Comparison of ENCODE assay signal across 24 cellular contexts in genomic region chr4:46715468-46715867, GRCh38.
"Had no signal": no experiment of that assay in that cellular context is flagged by ENCODE, and none has a peak within 500 bp of the region (broad histone marks: within the 10 kb centered on the region; RNA-seq: fewer than 3 reads in every experiment).

No MANE protein-coding gene starts in this region.

- H3K36me3 ChIP-seq: gastrocnemius medialis, left lung, prostate gland, sigmoid colon, stomach, thyroid gland, vagina had no signal

- H3K4me3 ChIP-seq: dorsolateral prefrontal cortex, gastrocnemius medialis, left lung, prostate gland, sigmoid colon, stomach, thyroid gland, vagina had no signal

- H3K9me3 ChIP-seq: gastrocnemius medialis, left lung, prostate gland, sigmoid colon, thyroid gland, vagina had no signal

- H3K27ac ChIP-seq: dorsolateral prefrontal cortex, epithelial cell of prostate, gastrocnemius medialis, left lung, prostate gland, sigmoid colon, stomach, thyroid gland, vagina had no signal

- DNase-seq: dorsolateral prefrontal cortex; effector CD4-positive, alpha-beta T cell; foreskin fibroblast; gastrocnemius medialis; head of caudate nucleus; left cardiac atrium; left lung; mesenchymal stem cell; midbrain; naive thymus-derived CD4-positive, alpha-beta T cell; nucleus accumbens; right cardiac atrium; sigmoid colon; stimulated activated CD4-positive, alpha-beta T cell treated with anti-CD3 and anti-CD28 coated beads, Interleukin-2, amount 100 ng/mL, for 24 hours; stimulated activated CD4-positive, alpha-beta T cell treated with anti-CD3 and anti-CD28 coated beads, Interleukin-4, amount 100 ng/mL, for 24 hours; stimulated activated naive CD4-positive, alpha-beta T cell treated with Interleukin-2 at 50 U/mL for 16 hours; stomach; thyroid gland; trophoblast cell had no signal

- H3K27me3 ChIP-seq: dorsolateral prefrontal cortex, gastrocnemius medialis, left lung, sigmoid colon, stomach, thyroid gland, vagina had no signal

- H3K4me1 ChIP-seq: gastrocnemius medialis, left lung, prostate gland, sigmoid colon, stomach, thyroid gland, vagina had no signal

- ATAC-seq: esophagus mucosa; gastrocnemius medialis; left cardiac atrium; left lung; naive thymus-derived CD4-positive, alpha-beta T cell; right cardiac atrium; stimulated activated effector memory CD8-positive, alpha-beta T cell treated with anti-CD3 and anti-CD28 coated beads, Interleukin-12 subunit alpha, Interleukin-12 subunit beta, amount 100 ng/mL, for 72 hours had no signal
